ENCODE assay signal across 1 cellular context in genomic region chr7:128361463-128362441, GRCh38.
TF ChIP-seq lines count a peak whose summit lies in the region.

Gene PRRT4 (minus strand): TSS chr7:128361690.

TF ChIP-seq in HepG2, 621 proteins besides CTCF, POLR2A, EP300 and RAD21 (continued from another document):
- no peak for TF ChIP-seq AHDC1 (CRISPR knock-in tag; IDR thresholded peaks at IDR 0.05; ENCODE audit: borderline replicate concordance)
- no peak for TF ChIP-seq ZFP36 (IDR thresholded peaks at IDR 0.05; ENCODE audit: borderline replicate concordance, low read depth, low read length, partially characterized antibody)
- TF ChIP-seq ZIK1 (CRISPR knock-in tag; IDR thresholded peaks at IDR 0.05; ENCODE audit: borderline replicate concordance, low read depth) = no peak
- no peak for TF ChIP-seq THAP9 (CRISPR knock-in tag; IDR thresholded peaks at IDR 0.05; ENCODE audit: borderline replicate concordance)
- TF ChIP-seq MAZ (IDR thresholded peaks at IDR 0.05; ENCODE audit: borderline replicate concordance, low read depth, low read length) = no peak
- TF ChIP-seq MAZ (CRISPR knock-in tag; IDR thresholded peaks at IDR 0.05; ENCODE audit: low read depth) = no peak
- no peak for TF ChIP-seq SMARCE1 (IDR thresholded peaks at IDR 0.05; ENCODE audit: borderline replicate concordance)
- no peak for TF ChIP-seq ZNF691 (CRISPR knock-in tag; IDR thresholded peaks at IDR 0.05; ENCODE audit: borderline replicate concordance, low read depth)
- TF ChIP-seq ZNF501 (CRISPR knock-in tag; IDR thresholded peaks at IDR 0.05) = no peak
- peak; percentile 18 for TF ChIP-seq HNRNPK (IDR thresholded peaks at IDR 0.05; ENCODE audit: low read depth, low read length, poor library complexity, severe bottlenecking)
TF ChIP-seq in HepG2: peak in this region for 13.
